In genomic region chr6:18392346-18392877, GRCh38 we compare ENCODE assay signal across 2 cellular contexts.
TF ChIP-seq lines count a peak whose summit lies in the region.

No MANE protein-coding gene starts in this region.

TF ChIP-seq in K562, 482 proteins besides CTCF, POLR2A, EP300 and RAD21:
- TF ChIP-seq ZNF551 (CRISPR knock-in tag; IDR thresholded peaks at IDR 0.05): no peak
- TF ChIP-seq ILK (tag; IDR thresholded peaks at IDR 0.05; ENCODE audit: borderline replicate concordance, low read depth): no peak
- no peak for TF ChIP-seq ARID2 (IDR thresholded peaks at IDR 0.05)
- no peak for TF ChIP-seq CGGBP1 (CRISPR knock-in tag; IDR thresholded peaks at IDR 0.05)

TF ChIP-seq in HEK293T, 16 proteins besides CTCF, POLR2A, EP300 and RAD21:
- TF ChIP-seq SUZ12 (IDR thresholded peaks at IDR 0.05) (no peak), CTBP1 (IDR thresholded peaks at IDR 0.05; ENCODE audit: borderline replicate concordance) (no peak), PKNOX1 (IDR thresholded peaks at IDR 0.05) (no peak)
